In genomic region chr13:71871180-71871754, GRCh38 we compare ENCODE assay signal across 11 cellular contexts. TPM values are rescaled to one million over a fixed set of nuclear protein-coding genes. Genes with fewer than 3 reads are reported as not detected.
"Had no signal": no experiment of that assay in that cellular context is flagged by ENCODE, and none has a peak within 500 bp of the region (broad histone marks: within the 10 kb centered on the region; RNA-seq: fewer than 3 reads in every experiment).

No MANE protein-coding gene starts in this region.

- H3K27me3 ChIP-seq: ascending aorta, testis, upper lobe of right lung had no signal

- H3K36me3 Mint-ChIP-seq: activated naive CD4-positive, alpha-beta T cell treated with anti-CD3 and anti-CD28 coated beads, Interleukin-2, amount 10 ng/mL, durations not matched to agents 7 days and 5 days had no signal

- H3K27ac Mint-ChIP-seq: activated CD4-positive, alpha-beta memory T cell treated with anti-CD3 and anti-CD28 coated beads, Interleukin-2, amount 10 ng/mL, durations not matched to agents 7 days and 5 days; activated naive CD4-positive, alpha-beta T cell treated with anti-CD3 and anti-CD28 coated beads, Interleukin-2, amount 10 ng/mL, durations not matched to agents 7 days and 5 days; activated T-cell treated with anti-CD3 and anti-CD28 coated beads, Interleukin-2, amount 50 U/mL, for 24 hours had no signal

- H3K36me3 ChIP-seq: ascending aorta, pancreas, spleen, stomach, upper lobe of right lung had no signal

- H3K27ac ChIP-seq: ascending aorta, pancreas, spleen, stomach, testis, upper lobe of right lung had no signal

- DNase-seq: activated CD4-positive, alpha-beta memory T cell treated with anti-CD3 and anti-CD28 coated beads, Interleukin-2, amount 10 ng/mL, durations not matched to agents 7 days and 5 days; activated CD4-positive, alpha-beta T cell treated with anti-CD3 and anti-CD28 coated beads for 4 hours; activated naive CD4-positive, alpha-beta T cell treated with anti-CD3 and anti-CD28 coated beads, Interleukin-2, amount 10 ng/mL, durations not matched to agents 7 days and 5 days; activated T-cell treated with anti-CD3 and anti-CD28 coated beads, Interleukin-2, amount 50 U/mL, for 24 hours; islet precursor cell; pancreas; spleen; stomach; testis; upper lobe of right lung had no signal

- H3K9me3 ChIP-seq: ascending aorta, pancreas, spleen, stomach, testis, upper lobe of right lung had no signal

- H3K4me3 Mint-ChIP-seq: activated CD4-positive, alpha-beta memory T cell treated with anti-CD3 and anti-CD28 coated beads, Interleukin-2, amount 10 ng/mL, durations not matched to agents 7 days and 5 days; activated naive CD4-positive, alpha-beta T cell treated with anti-CD3 and anti-CD28 coated beads, Interleukin-2, amount 10 ng/mL, durations not matched to agents 7 days and 5 days; activated T-cell treated with anti-CD3 and anti-CD28 coated beads, Interleukin-2, amount 50 U/mL, for 24 hours had no signal

- FAIRE-seq: pancreas had no signal

- H3K4me3 ChIP-seq: ascending aorta, pancreas, spleen, stomach, testis, upper lobe of right lung had no signal

- H3K9me3 Mint-ChIP-seq: activated CD4-positive, alpha-beta memory T cell treated with anti-CD3 and anti-CD28 coated beads, Interleukin-2, amount 10 ng/mL, durations not matched to agents 7 days and 5 days; activated naive CD4-positive, alpha-beta T cell treated with anti-CD3 and anti-CD28 coated beads, Interleukin-2, amount 10 ng/mL, durations not matched to agents 7 days and 5 days; activated T-cell treated with anti-CD3 and anti-CD28 coated beads, Interleukin-2, amount 50 U/mL, for 24 hours had no signal

- H3K4me1 ChIP-seq: ascending aorta, pancreas, testis, upper lobe of right lung had no signal

RNA-seq across cellular contexts. Expression of gene DACH1, which starts 4.3 kb away (rescaled TPM):
- total RNA-seq: activated CD4-positive, alpha-beta memory T cell treated with anti-CD3 and anti-CD28 coated beads, Interleukin-2, amount 10 ng/mL, durations not matched to agents 7 days and 5 days; ascending aorta had no signal
